In the genomic region with DNA sequence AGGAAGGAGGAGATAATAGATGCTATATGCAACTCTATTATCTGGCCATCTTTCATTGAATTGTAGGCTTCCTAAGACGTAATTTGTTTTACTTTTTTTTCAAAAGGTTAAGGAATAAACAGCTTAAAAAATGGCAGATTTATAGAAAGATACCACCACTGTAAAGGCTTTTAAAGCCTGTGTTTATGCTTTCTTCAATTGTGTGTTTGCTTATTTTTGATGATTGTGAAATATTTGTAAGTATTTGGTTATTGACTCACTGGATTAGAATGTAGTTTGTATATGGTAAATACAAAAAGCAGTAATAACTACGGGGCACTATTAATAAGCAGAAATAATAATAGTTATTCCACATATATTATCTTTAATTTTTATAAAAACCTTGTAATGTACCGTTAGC, we compare ENCODE assay signal across 1 cellular context.
TF ChIP-seq lines count a peak whose summit lies in the region.

No MANE protein-coding gene starts in this region.

TF ChIP-seq in A549, 52 proteins besides CTCF, POLR2A, EP300 and RAD21 (continued from another document):
- no peak for TF ChIP-seq ATOH8 (CRISPR knock-in tag; IDR thresholded peaks at IDR 0.05; ENCODE audit: low read depth)
